4 cellular contexts compared by ENCODE assay signal in genomic region chr5:138155977-138156376, GRCh38. TPM values are rescaled to one million over a fixed set of nuclear protein-coding genes. Genes with fewer than 3 reads are reported as not detected.
"Had no signal": no experiment of that assay in that cellular context is flagged by ENCODE, and none has a peak within 500 bp of the region (broad histone marks: within the 10 kb centered on the region; RNA-seq: fewer than 3 reads in every experiment).

No MANE protein-coding gene starts in this region.

RNA-seq across cellular contexts. Expression of gene NME5, which starts 16.7 kb away (rescaled TPM):
- total RNA-seq: mononuclear cell; naive thymus-derived CD4-positive, alpha-beta T cell had no signal
- polyA plus RNA-seq: immature natural killer cell; naive thymus-derived CD4-positive, alpha-beta T cell had no signal

RNA-seq across cellular contexts. Expression of gene KIF20A, which starts 22.9 kb away (rescaled TPM):
- total RNA-seq: mesenteric fat pad had no signal
- polyA plus RNA-seq: naive thymus-derived CD4-positive, alpha-beta T cell had no signal
